In genomic region chr19:42851718-42852280, GRCh38 we compare ENCODE assay signal across 14 cellular contexts. TPM values are rescaled to one million over a fixed set of nuclear protein-coding genes. Genes with fewer than 3 reads are reported as not detected.
"Had no signal": no experiment of that assay in that cellular context is flagged by ENCODE, and none has a peak within 500 bp of the region (broad histone marks: within the 10 kb centered on the region; RNA-seq: fewer than 3 reads in every experiment).

No MANE protein-coding gene starts in this region.

RNA-seq across cellular contexts. Expression of gene PSG1, which starts 27.7 kb away (rescaled TPM):
- total RNA-seq: activated CD8-positive, alpha-beta memory T cell treated with anti-CD3 and anti-CD28 coated beads for 36 hours; activated T-cell treated with anti-CD3 and anti-CD28 coated beads, Interleukin-2, amount 50 U/mL, for 72 hours; colonic mucosa; heart left ventricle; kidney epithelial cell; left lung; mucosa of descending colon; ovary; right lobe of liver; SK-MEL-5; transverse colon; uterus had no signal
- polyA plus RNA-seq: adipose tissue; heart left ventricle; naive thymus-derived CD4-positive, alpha-beta T cell had no signal
